In the genomic region with DNA sequence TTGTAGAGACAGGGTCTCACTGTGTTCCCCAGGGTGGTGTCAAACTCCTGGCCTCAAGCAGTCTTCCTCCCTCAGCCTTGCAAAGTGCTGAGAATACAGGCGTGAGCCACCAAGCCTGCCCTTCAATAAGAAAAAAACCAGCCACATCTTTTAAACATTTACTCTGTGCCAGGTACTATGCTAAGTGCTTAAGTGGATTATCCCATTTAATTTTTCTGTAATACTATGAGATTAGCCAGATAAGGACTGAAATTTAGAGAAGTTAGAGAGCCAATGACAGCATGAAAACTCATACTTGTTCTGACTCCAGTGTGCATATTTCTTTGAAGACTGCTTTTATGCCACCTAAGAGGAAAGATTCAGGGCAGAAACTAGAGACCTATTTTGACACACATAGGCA, we compare ENCODE assay signal across 25 cellular contexts.
"Had no signal": no experiment of that assay in that cellular context is flagged by ENCODE, and none has a peak within 500 bp of the region (broad histone marks: within the 10 kb centered on the region; RNA-seq: fewer than 3 reads in every experiment).

No MANE protein-coding gene starts in this region.

- ATAC-seq: natural killer cell treated with Interleukin-12 subunit alpha and Interleukin-12 subunit beta and Interleukin-15 and Interleukin-18, amount 100 ng/mL, for 72 hours; pancreas; right cardiac atrium; right lobe of liver; stimulated activated effector memory CD8-positive, alpha-beta T cell treated with anti-CD3 and anti-CD28 coated beads, Interleukin-12 subunit alpha, Interleukin-12 subunit beta, amount 100 ng/mL, for 72 hours; stimulated activated naive B cell treated with anti-CD40 and anti-IgM and Interleukin-4, amounts not matched to agents 10 μg/mL and 1 μg/mL and 100 μg/mL, for 72 hours had no signal

- H3K4me1 ChIP-seq: pancreas, prostate gland, right lobe of liver, sigmoid colon, stomach, thyroid gland, tibial nerve, upper lobe of left lung, vagina had no signal

- H3K9me3 ChIP-seq: neutrophil, pancreas, prostate gland, right lobe of liver, sigmoid colon, stomach, thoracic aorta, thyroid gland, tibial nerve, upper lobe of left lung, vagina had no signal

- H3K4me3 ChIP-seq: pancreas, prostate gland, right lobe of liver, sigmoid colon, stomach, thoracic aorta, thyroid gland, tibial nerve, upper lobe of left lung, vagina had no signal

- FAIRE-seq: pancreas, small intestine, urothelium cell line had no signal

- H3K27me3 ChIP-seq: neutrophil, pancreas, right lobe of liver, sigmoid colon, stomach, thyroid gland, tibial nerve, upper lobe of left lung, vagina had no signal

- DNase-seq: nephron progenitor cell; nucleus accumbens; pancreas; retina; right cardiac atrium; right lobe of liver; sigmoid colon; small intestine; stimulated activated CD4-positive, alpha-beta T cell treated with anti-CD3 and anti-CD28 coated beads, Interleukin-15, amount 100 ng/mL, for 24 hours; stimulated activated CD4-positive, alpha-beta T cell treated with anti-CD3 and anti-CD28 coated beads, Interleukin-2, amount 100 ng/mL, for 24 hours; stimulated activated CD4-positive, alpha-beta T cell treated with anti-CD3 and anti-CD28 coated beads, Interleukin-2, amount 100 ng/mL, for 48 hours; stimulated activated CD4-positive, alpha-beta T cell treated with anti-CD3 and anti-CD28 coated beads, Interleukin-4, amount 100 ng/mL, for 24 hours; stimulated activated naive B cell treated with anti-CD40 and anti-IgM and Interleukin-4, amounts not matched to agents 10 μg/mL and 1 μg/mL and 100 μg/mL, for 72 hours; stimulated activated naive CD4-positive, alpha-beta T cell treated with Interleukin-2 at 50 U/mL for 16 hours; stomach; thyroid gland; upper lobe of left lung had no signal

- H3K27ac ChIP-seq: neutrophil, pancreas, prostate gland, right lobe of liver, sigmoid colon, stomach, thoracic aorta, thyroid gland, tibial nerve, upper lobe of left lung, vagina had no signal

- H3K36me3 ChIP-seq: prostate gland had no signal
